1 cellular context compared by ENCODE assay signal in the genomic region with DNA sequence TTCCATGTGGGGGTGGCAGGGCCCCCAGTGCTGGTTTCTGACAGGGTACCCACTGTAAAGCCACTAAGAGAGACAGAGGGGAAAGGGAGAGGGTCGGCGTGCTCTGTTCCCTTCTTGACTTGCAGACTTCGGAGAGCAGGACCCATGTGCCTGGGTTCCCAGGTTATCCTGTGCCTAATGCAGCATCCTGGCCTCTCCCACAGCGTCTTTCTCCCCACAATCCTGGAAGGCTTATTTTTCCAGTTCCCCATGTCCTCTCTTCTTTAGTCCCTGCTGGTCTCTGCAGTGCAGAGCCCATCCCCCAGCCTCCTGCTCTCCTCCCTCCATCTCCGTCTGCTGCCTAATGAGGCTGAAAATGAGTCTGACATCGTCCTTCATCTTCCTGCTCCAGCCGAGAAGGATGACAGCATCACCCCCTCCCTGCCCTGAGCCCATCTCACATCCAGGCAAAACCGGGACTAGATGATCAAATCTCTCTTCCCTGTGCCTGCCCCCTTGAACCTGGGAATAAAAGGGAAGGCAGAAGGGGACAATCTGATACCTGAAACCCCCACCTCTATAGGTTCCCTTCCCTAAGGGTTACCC.
A peak's percentile ranks its signal among the peaks of the same experiment; 100 is the strongest.
TF ChIP-seq lines count a peak whose summit lies in the region.

No MANE protein-coding gene starts in this region.

TF ChIP-seq in HEK293, 187 proteins besides CTCF, POLR2A, EP300 and RAD21 (continued from another document and continues in another):
- TF ChIP-seq, protein P1, sequence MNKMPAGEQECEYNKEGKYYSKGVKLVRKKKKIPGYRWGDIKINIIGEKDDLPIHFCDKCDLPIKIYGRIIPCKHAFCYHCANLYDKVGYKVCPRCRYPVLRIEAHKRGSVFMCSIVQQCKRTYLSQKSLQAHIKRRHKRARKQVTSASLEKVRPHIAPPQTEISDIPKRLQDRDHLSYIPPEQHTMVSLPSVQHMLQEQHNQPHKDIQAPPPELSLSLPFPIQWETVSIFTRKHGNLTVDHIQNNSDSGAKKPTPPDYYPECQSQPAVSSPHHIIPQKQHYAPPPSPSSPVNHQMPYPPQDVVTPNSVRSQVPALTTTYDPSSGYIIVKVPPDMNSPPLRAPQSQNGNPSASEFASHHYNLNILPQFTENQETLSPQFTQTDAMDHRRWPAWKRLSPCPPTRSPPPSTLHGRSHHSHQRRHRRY (tag by site-specific recombination; IDR thresholded peaks at IDR 0.05), result no peak
- TF ChIP-seq KLF1 (tag by site-specific recombination; IDR thresholded peaks at IDR 0.05) (no peak), IKZF3 (tag by site-specific recombination; IDR thresholded peaks at IDR 0.05) (peak; percentile 76), ZNF791 (tag by site-specific recombination; IDR thresholded peaks at IDR 0.05) (no peak), GFI1B (tag by site-specific recombination; IDR thresholded peaks at IDR 0.05) (no peak), ZNF558 (tag by site-specific recombination; IDR thresholded peaks at IDR 0.05) (no peak), ZNF404 (tag by site-specific recombination; IDR thresholded peaks at IDR 0.05) (no peak), ZNF138 (tag by site-specific recombination; IDR thresholded peaks at IDR 0.05; ENCODE audit: borderline replicate concordance) (no peak), ZBTB20 (tag by site-specific recombination; IDR thresholded peaks at IDR 0.05) (peak; percentile 46), ZNF140 (tag by site-specific recombination; IDR thresholded peaks at IDR 0.05) (no peak), ZNF768 (tag by site-specific recombination; IDR thresholded peaks at IDR 0.05) (no peak), ZNF133 (tag by site-specific recombination; IDR thresholded peaks at IDR 0.05) (no peak), ZNF785 (tag by site-specific recombination; IDR thresholded peaks at IDR 0.05) (no peak), ZNF596 (tag by site-specific recombination; IDR thresholded peaks at IDR 0.05) (no peak), ZSCAN23 (tag by site-specific recombination; IDR thresholded peaks at IDR 0.05) (no peak), ZNF19 (tag by site-specific recombination; IDR thresholded peaks at IDR 0.05; ENCODE audit: low read depth) (no peak), ZFP37 (tag by site-specific recombination; IDR thresholded peaks at IDR 0.05) (no peak), ZNF544 (tag by site-specific recombination; IDR thresholded peaks at IDR 0.05) (no peak), ZNF423 (tag by site-specific recombination; IDR thresholded peaks at IDR 0.05) (no peak), ZFHX2 (tag by site-specific recombination; conservative IDR thresholded peaks at IDR 0.05) (no peak), HOXD13 (CRISPR knock-in tag; IDR thresholded peaks at IDR 0.05; ENCODE audit: borderline replicate concordance) (0 out of 2 replicates have a peak, but pooled peaks have one; percentile 21), ZNF548 (tag by site-specific recombination; IDR thresholded peaks at IDR 0.05) (no peak), ZNF701 (tag by site-specific recombination; IDR thresholded peaks at IDR 0.05) (no peak), ZNF157 (tag by site-specific recombination; IDR thresholded peaks at IDR 0.05) (no peak)
- TF ChIP-seq, protein P2, sequence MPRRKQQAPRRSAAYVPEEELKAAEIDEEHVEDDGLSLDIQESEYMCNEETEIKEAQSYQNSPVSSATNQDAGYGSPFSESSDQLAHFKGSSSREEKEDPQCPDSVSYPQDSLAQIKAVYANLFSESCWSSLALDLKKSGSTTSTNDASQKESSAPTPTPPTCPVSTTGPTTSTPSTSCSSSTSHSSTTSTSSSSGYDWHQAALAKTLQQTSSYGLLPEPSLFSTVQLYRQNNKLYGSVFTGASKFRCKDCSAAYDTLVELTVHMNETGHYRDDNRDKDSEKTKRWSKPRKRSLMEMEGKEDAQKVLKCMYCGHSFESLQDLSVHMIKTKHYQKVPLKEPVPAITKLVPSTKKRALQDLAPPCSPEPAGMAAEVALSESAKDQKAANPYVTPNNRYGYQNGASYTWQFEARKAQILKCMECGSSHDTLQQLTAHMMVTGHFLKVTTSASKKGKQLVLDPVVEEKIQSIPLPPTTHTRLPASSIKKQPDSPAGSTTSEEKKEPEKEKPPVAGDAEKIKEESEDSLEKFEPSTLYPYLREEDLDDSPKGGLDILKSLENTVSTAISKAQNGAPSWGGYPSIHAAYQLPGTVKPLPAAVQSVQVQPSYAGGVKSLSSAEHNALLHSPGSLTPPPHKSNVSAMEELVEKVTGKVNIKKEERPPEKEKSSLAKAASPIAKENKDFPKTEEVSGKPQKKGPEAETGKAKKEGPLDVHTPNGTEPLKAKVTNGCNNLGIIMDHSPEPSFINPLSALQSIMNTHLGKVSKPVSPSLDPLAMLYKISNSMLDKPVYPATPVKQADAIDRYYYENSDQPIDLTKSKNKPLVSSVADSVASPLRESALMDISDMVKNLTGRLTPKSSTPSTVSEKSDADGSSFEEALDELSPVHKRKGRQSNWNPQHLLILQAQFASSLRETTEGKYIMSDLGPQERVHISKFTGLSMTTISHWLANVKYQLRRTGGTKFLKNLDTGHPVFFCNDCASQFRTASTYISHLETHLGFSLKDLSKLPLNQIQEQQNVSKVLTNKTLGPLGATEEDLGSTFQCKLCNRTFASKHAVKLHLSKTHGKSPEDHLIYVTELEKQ (tag by site-specific recombination; IDR thresholded peaks at IDR 0.05; ENCODE audit: borderline replicate concordance), result peak; percentile 89
- TF ChIP-seq, protein P3, sequence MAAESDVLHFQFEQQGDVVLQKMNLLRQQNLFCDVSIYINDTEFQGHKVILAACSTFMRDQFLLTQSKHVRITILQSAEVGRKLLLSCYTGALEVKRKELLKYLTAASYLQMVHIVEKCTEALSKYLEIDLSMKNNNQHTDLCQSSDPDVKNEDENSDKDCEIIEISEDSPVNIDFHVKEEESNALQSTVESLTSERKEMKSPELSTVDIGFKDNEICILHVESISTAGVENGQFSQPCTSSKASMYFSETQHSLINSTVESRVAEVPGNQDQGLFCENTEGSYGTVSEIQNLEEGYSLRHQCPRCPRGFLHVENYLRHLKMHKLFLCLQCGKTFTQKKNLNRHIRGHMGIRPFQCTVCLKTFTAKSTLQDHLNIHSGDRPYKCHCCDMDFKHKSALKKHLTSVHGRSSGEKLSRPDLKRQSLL (tag by site-specific recombination; IDR thresholded peaks at IDR 0.05), result no peak
- TF ChIP-seq, protein P4, sequence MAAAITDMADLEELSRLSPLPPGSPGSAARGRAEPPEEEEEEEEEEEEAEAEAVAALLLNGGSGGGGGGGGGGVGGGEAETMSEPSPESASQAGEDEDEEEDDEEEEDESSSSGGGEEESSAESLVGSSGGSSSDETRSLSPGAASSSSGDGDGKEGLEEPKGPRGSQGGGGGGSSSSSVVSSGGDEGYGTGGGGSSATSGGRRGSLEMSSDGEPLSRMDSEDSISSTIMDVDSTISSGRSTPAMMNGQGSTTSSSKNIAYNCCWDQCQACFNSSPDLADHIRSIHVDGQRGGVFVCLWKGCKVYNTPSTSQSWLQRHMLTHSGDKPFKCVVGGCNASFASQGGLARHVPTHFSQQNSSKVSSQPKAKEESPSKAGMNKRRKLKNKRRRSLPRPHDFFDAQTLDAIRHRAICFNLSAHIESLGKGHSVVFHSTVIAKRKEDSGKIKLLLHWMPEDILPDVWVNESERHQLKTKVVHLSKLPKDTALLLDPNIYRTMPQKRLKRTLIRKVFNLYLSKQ (tag by site-specific recombination; IDR thresholded peaks at IDR 0.05; ENCODE audit: borderline replicate concordance), result no peak
- TF ChIP-seq, protein P5, sequence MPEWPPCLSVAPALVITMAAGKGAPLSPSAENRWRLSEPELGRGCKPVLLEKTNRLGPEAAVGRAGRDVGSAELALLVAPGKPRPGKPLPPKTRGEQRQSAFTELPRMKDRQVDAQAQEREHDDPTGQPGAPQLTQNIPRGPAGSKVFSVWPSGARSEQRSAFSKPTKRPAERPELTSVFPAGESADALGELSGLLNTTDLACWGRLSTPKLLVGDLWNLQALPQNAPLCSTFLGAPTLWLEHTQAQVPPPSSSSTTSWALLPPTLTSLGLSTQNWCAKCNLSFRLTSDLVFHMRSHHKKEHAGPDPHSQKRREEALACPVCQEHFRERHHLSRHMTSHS (tag by site-specific recombination; IDR thresholded peaks at IDR 0.05), result no peak
- TF ChIP-seq, protein P6, sequence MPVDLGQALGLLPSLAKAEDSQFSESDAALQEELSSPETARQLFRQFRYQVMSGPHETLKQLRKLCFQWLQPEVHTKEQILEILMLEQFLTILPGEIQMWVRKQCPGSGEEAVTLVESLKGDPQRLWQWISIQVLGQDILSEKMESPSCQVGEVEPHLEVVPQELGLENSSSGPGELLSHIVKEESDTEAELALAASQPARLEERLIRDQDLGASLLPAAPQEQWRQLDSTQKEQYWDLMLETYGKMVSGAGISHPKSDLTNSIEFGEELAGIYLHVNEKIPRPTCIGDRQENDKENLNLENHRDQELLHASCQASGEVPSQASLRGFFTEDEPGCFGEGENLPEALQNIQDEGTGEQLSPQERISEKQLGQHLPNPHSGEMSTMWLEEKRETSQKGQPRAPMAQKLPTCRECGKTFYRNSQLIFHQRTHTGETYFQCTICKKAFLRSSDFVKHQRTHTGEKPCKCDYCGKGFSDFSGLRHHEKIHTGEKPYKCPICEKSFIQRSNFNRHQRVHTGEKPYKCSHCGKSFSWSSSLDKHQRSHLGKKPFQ (tag by site-specific recombination; IDR thresholded peaks at IDR 0.05), result no peak
- TF ChIP-seq, protein P7, sequence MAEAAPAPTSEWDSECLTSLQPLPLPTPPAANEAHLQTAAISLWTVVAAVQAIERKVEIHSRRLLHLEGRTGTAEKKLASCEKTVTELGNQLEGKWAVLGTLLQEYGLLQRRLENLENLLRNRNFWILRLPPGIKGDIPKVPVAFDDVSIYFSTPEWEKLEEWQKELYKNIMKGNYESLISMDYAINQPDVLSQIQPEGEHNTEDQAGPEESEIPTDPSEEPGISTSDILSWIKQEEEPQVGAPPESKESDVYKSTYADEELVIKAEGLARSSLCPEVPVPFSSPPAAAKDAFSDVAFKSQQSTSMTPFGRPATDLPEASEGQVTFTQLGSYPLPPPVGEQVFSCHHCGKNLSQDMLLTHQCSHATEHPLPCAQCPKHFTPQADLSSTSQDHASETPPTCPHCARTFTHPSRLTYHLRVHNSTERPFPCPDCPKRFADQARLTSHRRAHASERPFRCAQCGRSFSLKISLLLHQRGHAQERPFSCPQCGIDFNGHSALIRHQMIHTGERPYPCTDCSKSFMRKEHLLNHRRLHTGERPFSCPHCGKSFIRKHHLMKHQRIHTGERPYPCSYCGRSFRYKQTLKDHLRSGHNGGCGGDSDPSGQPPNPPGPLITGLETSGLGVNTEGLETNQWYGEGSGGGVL (tag by site-specific recombination; IDR thresholded peaks at IDR 0.05), result peak; percentile 61
- TF ChIP-seq, protein P8, sequence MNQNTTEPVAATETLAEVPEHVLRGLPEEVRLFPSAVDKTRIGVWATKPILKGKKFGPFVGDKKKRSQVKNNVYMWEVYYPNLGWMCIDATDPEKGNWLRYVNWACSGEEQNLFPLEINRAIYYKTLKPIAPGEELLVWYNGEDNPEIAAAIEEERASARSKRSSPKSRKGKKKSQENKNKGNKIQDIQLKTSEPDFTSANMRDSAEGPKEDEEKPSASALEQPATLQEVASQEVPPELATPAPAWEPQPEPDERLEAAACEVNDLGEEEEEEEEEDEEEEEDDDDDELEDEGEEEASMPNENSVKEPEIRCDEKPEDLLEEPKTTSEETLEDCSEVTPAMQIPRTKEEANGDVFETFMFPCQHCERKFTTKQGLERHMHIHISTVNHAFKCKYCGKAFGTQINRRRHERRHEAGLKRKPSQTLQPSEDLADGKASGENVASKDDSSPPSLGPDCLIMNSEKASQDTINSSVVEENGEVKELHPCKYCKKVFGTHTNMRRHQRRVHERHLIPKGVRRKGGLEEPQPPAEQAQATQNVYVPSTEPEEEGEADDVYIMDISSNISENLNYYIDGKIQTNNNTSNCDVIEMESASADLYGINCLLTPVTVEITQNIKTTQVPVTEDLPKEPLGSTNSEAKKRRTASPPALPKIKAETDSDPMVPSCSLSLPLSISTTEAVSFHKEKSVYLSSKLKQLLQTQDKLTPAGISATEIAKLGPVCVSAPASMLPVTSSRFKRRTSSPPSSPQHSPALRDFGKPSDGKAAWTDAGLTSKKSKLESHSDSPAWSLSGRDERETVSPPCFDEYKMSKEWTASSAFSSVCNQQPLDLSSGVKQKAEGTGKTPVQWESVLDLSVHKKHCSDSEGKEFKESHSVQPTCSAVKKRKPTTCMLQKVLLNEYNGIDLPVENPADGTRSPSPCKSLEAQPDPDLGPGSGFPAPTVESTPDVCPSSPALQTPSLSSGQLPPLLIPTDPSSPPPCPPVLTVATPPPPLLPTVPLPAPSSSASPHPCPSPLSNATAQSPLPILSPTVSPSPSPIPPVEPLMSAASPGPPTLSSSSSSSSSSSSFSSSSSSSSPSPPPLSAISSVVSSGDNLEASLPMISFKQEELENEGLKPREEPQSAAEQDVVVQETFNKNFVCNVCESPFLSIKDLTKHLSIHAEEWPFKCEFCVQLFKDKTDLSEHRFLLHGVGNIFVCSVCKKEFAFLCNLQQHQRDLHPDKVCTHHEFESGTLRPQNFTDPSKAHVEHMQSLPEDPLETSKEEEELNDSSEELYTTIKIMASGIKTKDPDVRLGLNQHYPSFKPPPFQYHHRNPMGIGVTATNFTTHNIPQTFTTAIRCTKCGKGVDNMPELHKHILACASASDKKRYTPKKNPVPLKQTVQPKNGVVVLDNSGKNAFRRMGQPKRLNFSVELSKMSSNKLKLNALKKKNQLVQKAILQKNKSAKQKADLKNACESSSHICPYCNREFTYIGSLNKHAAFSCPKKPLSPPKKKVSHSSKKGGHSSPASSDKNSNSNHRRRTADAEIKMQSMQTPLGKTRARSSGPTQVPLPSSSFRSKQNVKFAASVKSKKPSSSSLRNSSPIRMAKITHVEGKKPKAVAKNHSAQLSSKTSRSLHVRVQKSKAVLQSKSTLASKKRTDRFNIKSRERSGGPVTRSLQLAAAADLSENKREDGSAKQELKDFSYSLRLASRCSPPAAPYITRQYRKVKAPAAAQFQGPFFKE (tag by site-specific recombination; IDR thresholded peaks at IDR 0.05; ENCODE audit: borderline replicate concordance), result no peak
- TF ChIP-seq, protein P9, sequence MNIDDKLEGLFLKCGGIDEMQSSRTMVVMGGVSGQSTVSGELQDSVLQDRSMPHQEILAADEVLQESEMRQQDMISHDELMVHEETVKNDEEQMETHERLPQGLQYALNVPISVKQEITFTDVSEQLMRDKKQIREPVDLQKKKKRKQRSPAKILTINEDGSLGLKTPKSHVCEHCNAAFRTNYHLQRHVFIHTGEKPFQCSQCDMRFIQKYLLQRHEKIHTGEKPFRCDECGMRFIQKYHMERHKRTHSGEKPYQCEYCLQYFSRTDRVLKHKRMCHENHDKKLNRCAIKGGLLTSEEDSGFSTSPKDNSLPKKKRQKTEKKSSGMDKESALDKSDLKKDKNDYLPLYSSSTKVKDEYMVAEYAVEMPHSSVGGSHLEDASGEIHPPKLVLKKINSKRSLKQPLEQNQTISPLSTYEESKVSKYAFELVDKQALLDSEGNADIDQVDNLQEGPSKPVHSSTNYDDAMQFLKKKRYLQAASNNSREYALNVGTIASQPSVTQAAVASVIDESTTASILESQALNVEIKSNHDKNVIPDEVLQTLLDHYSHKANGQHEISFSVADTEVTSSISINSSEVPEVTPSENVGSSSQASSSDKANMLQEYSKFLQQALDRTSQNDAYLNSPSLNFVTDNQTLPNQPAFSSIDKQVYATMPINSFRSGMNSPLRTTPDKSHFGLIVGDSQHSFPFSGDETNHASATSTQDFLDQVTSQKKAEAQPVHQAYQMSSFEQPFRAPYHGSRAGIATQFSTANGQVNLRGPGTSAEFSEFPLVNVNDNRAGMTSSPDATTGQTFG (tag by site-specific recombination; IDR thresholded peaks at IDR 0.05; ENCODE audit: borderline replicate concordance), result no peak
- TF ChIP-seq, protein P10, sequence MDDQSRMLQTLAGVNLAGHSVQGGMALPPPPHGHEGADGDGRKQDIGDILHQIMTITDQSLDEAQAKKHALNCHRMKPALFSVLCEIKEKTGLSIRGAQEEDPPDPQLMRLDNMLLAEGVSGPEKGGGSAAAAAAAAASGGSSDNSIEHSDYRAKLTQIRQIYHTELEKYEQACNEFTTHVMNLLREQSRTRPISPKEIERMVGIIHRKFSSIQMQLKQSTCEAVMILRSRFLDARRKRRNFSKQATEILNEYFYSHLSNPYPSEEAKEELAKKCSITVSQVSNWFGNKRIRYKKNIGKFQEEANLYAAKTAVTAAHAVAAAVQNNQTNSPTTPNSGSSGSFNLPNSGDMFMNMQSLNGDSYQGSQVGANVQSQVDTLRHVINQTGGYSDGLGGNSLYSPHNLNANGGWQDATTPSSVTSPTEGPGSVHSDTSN (CRISPR knock-in tag; IDR thresholded peaks at IDR 0.05), result no peak
